ENCODE assay signal across 8 cellular contexts in the genomic region with DNA sequence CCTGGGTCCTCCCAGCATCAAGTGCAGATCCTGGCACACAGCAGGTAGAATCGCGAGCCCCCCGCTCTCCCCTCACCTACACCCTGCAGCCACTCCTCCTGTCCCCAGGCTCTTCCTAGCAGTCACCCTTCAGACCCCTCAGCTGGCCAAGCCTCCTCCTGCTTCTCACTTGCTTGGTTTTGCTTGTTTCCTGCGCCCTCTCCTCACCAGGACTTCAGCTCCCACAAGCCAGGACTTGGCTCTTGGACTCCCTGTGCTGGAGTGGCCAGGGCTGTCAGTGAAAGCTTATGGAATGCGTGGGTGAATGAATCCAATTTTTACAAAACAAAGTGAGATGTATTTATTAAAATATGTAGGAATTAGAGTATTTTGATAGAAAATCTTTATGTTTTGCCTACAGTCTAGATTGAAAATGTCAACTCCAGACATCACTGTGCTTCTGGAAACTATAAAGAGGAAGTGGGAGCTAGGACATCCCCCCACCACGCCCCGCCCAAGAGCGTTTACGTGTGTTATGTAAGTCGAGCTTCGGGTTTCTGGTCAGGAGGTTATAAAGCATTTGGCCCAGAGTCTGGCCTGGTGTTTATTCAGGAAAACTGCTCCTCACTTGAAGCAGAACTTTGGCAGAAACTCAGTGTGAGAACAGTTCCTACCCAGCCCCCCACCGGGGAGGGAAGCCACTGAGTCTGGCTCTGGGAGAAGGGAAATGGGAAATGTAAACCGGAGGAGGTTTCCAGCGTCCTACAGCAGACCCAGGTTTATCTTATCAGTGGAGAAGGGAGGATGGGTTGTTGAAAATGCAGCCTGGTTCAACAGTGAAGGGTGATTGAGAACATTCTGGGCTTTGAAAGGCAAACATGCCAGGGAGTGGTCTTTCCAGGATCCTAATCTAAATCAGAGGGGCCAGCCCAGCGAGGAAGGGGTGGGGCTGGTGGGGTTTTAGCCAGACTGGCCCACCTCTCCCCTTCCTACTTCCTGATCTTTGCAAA. TPM values are rescaled to one million over a fixed set of nuclear protein-coding genes. Genes with fewer than 3 reads are reported as not detected.
DNase-seq lines count a peak whose midpoint lies in the region; ATAC-seq and TF ChIP-seq lines count a peak whose summit lies in the region.

No MANE protein-coding gene starts in this region.

- H4K20me1 ChIP-seq in DOHH2 (ENCODE audit: control insufficient read depth, insufficient read depth, low read depth, low read length) (no peaks in the 10 kb centered on the region), H9 (ENCODE audit: control insufficient read depth, insufficient read depth, insufficient read length) (peaks cover 2% of the 10 kb centered on the region)

- no peak overlapping the region for H3K56ac ChIP-seq in H9 (ENCODE audit: insufficient read length, low read depth, low read length)

- H3K23ac ChIP-seq in H9 (ENCODE audit: insufficient read length, low read depth, low read length), result no peak overlapping the region

- H2BK20ac ChIP-seq in H9 (ENCODE audit: low read depth, low read length, poor library complexity, severe bottlenecking), result no peak overlapping the region

- no peaks in the 10 kb centered on the region for H3K27me3 ChIP-seq in DOHH2 (ENCODE audit: control insufficient read depth, low read length)
- H3K27me3 ChIP-seq in H9 (ENCODE audit: insufficient read depth, low read length), result no peaks in the 10 kb centered on the region
- H3K27me3 ChIP-seq in stomach, result no peaks in the 10 kb centered on the region

- H3K4me3 ChIP-seq in DOHH2 (ENCODE audit: low read length), result peak overlapping the region; percentile 61
- H3K4me3 ChIP-seq in stomach, result peak overlapping the region in 2 of 4 donors; percentile 15 to 28

- ATAC-seq in left colon (peak; percentile 54), HG03196 (IDR thresholded peaks at IDR 0.05; ENCODE audit: unreplicated experiment) (no peak)

- H3K79me1 ChIP-seq in H9 (ENCODE audit: insufficient read depth, low read depth, low read length, poor library complexity, severe bottlenecking), result no peaks in the 10 kb centered on the region

- H3K4me3 Mint-ChIP-seq in H9 (no peak overlapping the region), MCF 10A (ENCODE audit: unreplicated experiment) (peak overlapping the region; percentile 63)

- intact Hi-C loops in MCF 10A (cut with micrococcal nuclease) (no loop called here), left colon (cut with DNase I, micrococcal nuclease) (no loop called here), stomach (cut with DNase I; ENCODE audit: low total_unique reads) (no loop called here)

- peak overlapping the region; percentile 69 for H3K4me2 ChIP-seq in DOHH2 (ENCODE audit: low read length)
- no peak overlapping the region for H3K4me2 ChIP-seq in H9 (ENCODE audit: insufficient read depth, insufficient read length, low read length)

- no peak overlapping the region for H3T11ph ChIP-seq in H9 (ENCODE audit: low read length)

- H2BK12ac ChIP-seq in H9 (ENCODE audit: insufficient read length, low read depth, low read length), result no peak overlapping the region

- TF ChIP-seq EP300 in stomach (IDR thresholded peaks at IDR 0.05), result no peak

- no peaks in the 10 kb centered on the region; the same call in 1 of the 2 replicates for H3K27me3 Mint-ChIP-seq in H9 (ENCODE audit: low read depth)
- no peaks in the 10 kb centered on the region for H3K27me3 Mint-ChIP-seq in MCF 10A (ENCODE audit: insufficient read depth, unreplicated experiment)

- H4K5ac ChIP-seq in H9 (ENCODE audit: insufficient read length, low read depth, low read length), result no peak overlapping the region

- no peak overlapping the region for H3K14ac ChIP-seq in H9 (ENCODE audit: insufficient read depth, low read length)

- peaks cover 10% of the 10 kb centered on the region; the same call in 1 of the 2 replicates for H3K79me2 ChIP-seq in DOHH2 (ENCODE audit: control insufficient read depth, low read length)
- 0 out of 2 replicates have a peak, but pooled peaks cover under 1% of the 10 kb centered on the region for H3K79me2 ChIP-seq in H9 (ENCODE audit: insufficient read depth, low read length)

- TF ChIP-seq CTCF in DOHH2 (IDR thresholded peaks at IDR 0.05; ENCODE audit: low read depth, low read length, poor library complexity, severe bottlenecking) (no peak), H9 (conservative IDR thresholded peaks at IDR 0.05) (no peak), MCF 10A (IDR thresholded peaks at IDR 0.05; ENCODE audit: unreplicated experiment) (no peak), stomach (IDR thresholded peaks at IDR 0.05) (no peak)

- H2BK120ac ChIP-seq in H9 (ENCODE audit: low read depth, low read length, poor library complexity, severe bottlenecking), result no peak overlapping the region

- no peak overlapping the region for H2BK5ac ChIP-seq in H9 (ENCODE audit: insufficient read length, low read length)

- H3K9me2 ChIP-seq in DOHH2 (replicated peaks; ENCODE audit: control insufficient read depth, low read length), result no peaks in the 10 kb centered on the region

- H3K4ac ChIP-seq in H9 (ENCODE audit: low read depth, low read length), result no peak overlapping the region

- WGBS in H9 (ENCODE audit: extremely low coverage, insufficient read length, low lambda C conversion rate), result no CpG with 5 or more reads among the region's 15 CpGs
- 8 to 17% (median 13%) methylated on average over 15 of the region's 15 CpGs for WGBS in stomach, 5 donors

- peaks cover 38% of the 10 kb centered on the region for H3K4me1 ChIP-seq in DOHH2 (ENCODE audit: control insufficient read depth, low read length)
- H3K4me1 ChIP-seq in H9 (ENCODE audit: insufficient read depth, low read length), result peaks cover 5% of the 10 kb centered on the region; the same call in 1 of the 2 replicates
- H3K4me1 ChIP-seq in stomach, result peaks cover 83 to 100% (median 98%) of the 10 kb centered on the region in 4 donors

- no peak overlapping the region for H2AFZ ChIP-seq in H9 (ENCODE audit: low read length)

- H3K18ac ChIP-seq in H9 (ENCODE audit: insufficient read length, low read depth, low read length), result no peak overlapping the region

- H3K4me1 Mint-ChIP-seq in H9 (peaks cover 26 to 29% of the 10 kb centered on the region in 2 experiments), MCF 10A (ENCODE audit: insufficient read depth, unreplicated experiment) (peaks cover 24% of the 10 kb centered on the region)

- H3K23me2 ChIP-seq in H9 (ENCODE audit: insufficient read length, low read depth, low read length, poor library complexity, severe bottlenecking), result no peaks in the 10 kb centered on the region

- BruUV-seq in MCF 10A (replicated peaks; lab: Mats Ljungman, UMichigan), result no TSS peak

- CTCF ChIA-PET in MCF 10A (lab: Yijun Ruan, JAX), result interaction anchor here (0.5 to 1.9 kb wide), 3 partner anchors 22 to 66 kb away, joined by 3 to 7 read pairs (median 4); partner anchors contain the start of gene MAPKAPK5

- H3K36me3 ChIP-seq in DOHH2 (ENCODE audit: control insufficient read depth, low read length) (no peaks in the 10 kb centered on the region), stomach (peaks cover 0 to 23% (median 16%) of the 10 kb centered on the region in 4 donors)

- H3K36me3 Mint-ChIP-seq in H9 (ENCODE audit: insufficient read depth in 1 of 3, low read depth in 3 of 3) (peaks cover 13 to 14% (median 13%) of the 10 kb centered on the region in 3 experiments; a peak in 6 of 7 replicates), MCF 10A (ENCODE audit: insufficient read depth, unreplicated experiment) (no peaks in the 10 kb centered on the region)

- no peak overlapping the region for H3K9ac ChIP-seq in H9 (ENCODE audit: extremely low read depth, insufficient read length, low read length)

- no peak overlapping the region for H4K91ac ChIP-seq in H9 (ENCODE audit: insufficient read length, low read depth, low read length)

- no peak overlapping the region for H2AK5ac ChIP-seq in H9 (ENCODE audit: insufficient read length, low read length)

- H3K9me3 Mint-ChIP-seq in H9, result no peaks in the 10 kb centered on the region; a peak in 1 of 5 replicates
- no peaks in the 10 kb centered on the region for H3K9me3 Mint-ChIP-seq in MCF 10A (ENCODE audit: unreplicated experiment)

- H3K27ac ChIP-seq in DOHH2 (ENCODE audit: low read depth, low read length) (peak overlapping the region; percentile 79), H9 (ENCODE audit: insufficient read length, low read depth, low read length) (no peak overlapping the region), stomach (peak overlapping the region; percentile 90 to 96 (median 94))

- no peaks in the 10 kb centered on the region for H3F3A ChIP-seq in DOHH2 (ENCODE audit: control insufficient read depth, insufficient read depth)

- H4K8ac ChIP-seq in H9 (replicated peaks; ENCODE audit: insufficient read length, low read depth, low read length), result no peak overlapping the region

- POLR2A ChIA-PET in MCF 10A (lab: Yijun Ruan, JAX), result interaction anchor here (0.7 to 3.7 kb wide), 8 partner anchors 10 to 90 kb away, joined by 3 to 17 read pairs (median 7); partner anchors contain the start of genes ACAD10, BRAP and MAPKAPK5

- H2BK15ac ChIP-seq in H9 (ENCODE audit: low read depth, low read length), result no peak overlapping the region

- H3K27ac Mint-ChIP-seq in H9, result peak overlapping the region; percentile 25 to 93 (median 50); a peak in 6 of 7 replicates
- peak overlapping the region; percentile 93 for H3K27ac Mint-ChIP-seq in MCF 10A (ENCODE audit: low read depth, unreplicated experiment)

- no peak for TF ChIP-seq POLR2A in stomach (IDR thresholded peaks at IDR 0.05)

- DNase-seq in H9 (no peak), NCI-H2196 treated with DMSO at 0.1 percent for 48 hours (lab: John Stamatoyannopoulos, UW; ENCODE audit: unreplicated experiment) (peak; percentile 76), MCF 10A (ENCODE audit: unreplicated experiment) (peak; percentile 89), left colon (peak; percentile 93 to 94), stomach (peak; percentile 91), COR-L47 (lab: John Stamatoyannopoulos, UW) (no peak)

- H3K9me3 ChIP-seq in DOHH2 (ENCODE audit: control insufficient read depth, insufficient read depth, low read length) (no peaks in the 10 kb centered on the region), H9 (ENCODE audit: control insufficient read depth, low read depth, low read length) (no peaks in the 10 kb centered on the region), stomach (no peaks in the 10 kb centered on the region)

RNA-seq across cellular contexts. Expression of gene ALDH2, which starts 8.8 kb away (rescaled TPM):
- 44.0 and 50.1 TPM in 2 replicates for total RNA-seq in H9 (2021)
- total RNA-seq in MCF 10A (2022), result 0.54 TPM in 1 of 2 replicates, not detected in the other
- total RNA-seq in left colon, result 100 to 1,000 TPM; 371 to 399 TPM
- total RNA-seq in stomach, result 100 to 1,000 TPM in 3 of 5 donors, 10 to 100 TPM in 2; 50.3 to 196 (median 116) TPM
- polyA plus RNA-seq in stomach, result 100 to 1,000 TPM; 129 to 296 (median 134) TPM

Comparison
In these comparisons a context has a peak if more than half of its experiments do, and no peak if none do; other contexts are left out.
1. DNase-seq: peak in NCI-H2196 treated with DMSO at 0.1 percent for 48 hours (single experiment), MCF 10A (single experiment), left colon (2 of 2) and stomach (single experiment); none in H9 (single experiment) and COR-L47 (single experiment).
2. RNA of gene ALDH2, which starts 8.8 kb away (total RNA-seq): 371 to 399 TPM in left colon, 50.3 to 196 TPM in stomach and 44.0 to 50.1 TPM in H9; 0.54 TPM in MCF 10A; every median in the first group is over 10 times any median in the second.